ENCODE assay signal across 8 cellular contexts in the genomic region with DNA sequence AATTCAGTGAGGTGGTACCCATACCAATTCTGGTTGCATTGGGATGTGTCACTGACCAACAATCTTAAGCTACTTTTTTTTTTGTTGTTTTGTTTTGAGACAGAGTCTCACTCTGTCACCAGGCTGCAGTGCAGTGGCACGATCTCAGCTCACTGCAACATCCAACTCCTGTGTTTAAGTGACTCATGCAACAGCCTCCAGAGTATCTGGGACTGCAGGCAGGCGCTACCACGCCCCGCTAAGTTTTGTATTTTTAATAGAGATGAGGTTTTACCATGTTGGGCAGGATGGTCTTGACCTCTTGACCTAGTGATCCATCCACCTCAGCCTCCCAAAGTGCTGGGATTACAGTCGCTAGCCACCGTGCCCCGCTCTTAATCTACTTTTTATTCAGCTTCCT. TPM values are rescaled to one million over a fixed set of nuclear protein-coding genes. Genes with fewer than 3 reads are reported as not detected.
"Had no signal": no experiment of that assay in that cellular context is flagged by ENCODE, and none has a peak within 500 bp of the region (broad histone marks: within the 10 kb centered on the region; RNA-seq: fewer than 3 reads in every experiment).

No MANE protein-coding gene starts in this region.

RNA-seq across cellular contexts. Expression of a gene that starts 5.7 kb away (rescaled TPM):
- total RNA-seq: M059J, PC-3, Peyer's patch, Right ventricle myocardium inferior, RPMI7951, SJCRH30, SK-MEL-5, T-cell had no signal

RNA-seq across cellular contexts. Expression of a gene that starts 58.0 kb away (rescaled TPM):
- total RNA-seq: M059J, PC-3, Peyer's patch, Right ventricle myocardium inferior, RPMI7951, SJCRH30, SK-MEL-5, T-cell had no signal
